ENCODE assay signal across 30 cellular contexts in the genomic region with DNA sequence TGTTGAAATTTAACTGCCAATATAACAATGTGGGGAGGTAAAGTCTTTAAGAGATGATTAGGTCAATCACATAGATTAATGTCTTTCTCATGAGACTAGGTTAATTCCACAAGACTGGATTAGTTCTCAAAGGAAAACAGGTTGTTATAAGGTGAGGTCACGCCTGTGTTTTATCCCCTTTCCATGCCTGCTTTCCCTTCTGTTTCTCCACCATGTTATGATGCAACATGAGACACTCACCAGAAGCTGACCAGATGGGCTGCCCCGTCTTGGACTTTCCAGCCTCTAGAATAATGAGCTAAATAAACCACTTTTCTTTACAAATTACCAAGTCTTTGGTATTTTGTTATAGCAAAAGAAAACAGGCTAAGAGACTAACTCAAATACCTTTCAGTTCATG.
A peak's percentile ranks its signal among the peaks of the same experiment; 100 is the strongest.
DNase-seq lines count a peak whose midpoint lies in the region; TF ChIP-seq lines count a peak whose summit lies in the region.
"Had no signal": no experiment of that assay in that cellular context is flagged by ENCODE, and none has a peak within 500 bp of the region (broad histone marks: within the 10 kb centered on the region; RNA-seq: fewer than 3 reads in every experiment).

No MANE protein-coding gene starts in this region.

- H3K4me1 ChIP-seq in HUES64 (ENCODE audit: insufficient read depth, low read length) (peaks cover 37% of the 10 kb centered on the region), iPS-18a (ENCODE audit: control insufficient read depth, low read depth, low read length) (peaks cover 33% of the 10 kb centered on the region), testis (peaks cover 10% of the 10 kb centered on the region)
- H3K4me1 ChIP-seq: parathyroid adenoma, right atrium auricular region, spleen had no signal

- peak overlapping the region; percentile 75 for H3K27ac ChIP-seq in HUES64 (ENCODE audit: low read depth, low read length)
- no peak overlapping the region for H3K27ac ChIP-seq in iPS-18a (ENCODE audit: low read length)
- H3K27ac ChIP-seq in testis = no peak overlapping the region
- H3K27ac ChIP-seq: adrenal gland, brain microvascular endothelial cell, neural progenitor cell, parathyroid adenoma, PC-9, right atrium auricular region, spleen had no signal

- no peaks in the 10 kb centered on the region for H3K9me3 ChIP-seq in HUES64 (ENCODE audit: insufficient read depth, low read depth, low read length)
- no peaks in the 10 kb centered on the region for H3K9me3 ChIP-seq in iPS-18a (ENCODE audit: control insufficient read depth, low read depth, low read length)
- no peaks in the 10 kb centered on the region for H3K9me3 ChIP-seq in testis
- H3K9me3 ChIP-seq: adrenal gland, right atrium auricular region, spleen had no signal

- H3K36me3 ChIP-seq in HUES64 (ENCODE audit: insufficient read depth, low read length) (no peaks in the 10 kb centered on the region), iPS-18a (ENCODE audit: control insufficient read depth, low read depth, low read length) (no peaks in the 10 kb centered on the region), testis (ENCODE audit: low read depth, missing control alignments) (no peaks in the 10 kb centered on the region)
- H3K36me3 ChIP-seq: adrenal gland, brain microvascular endothelial cell, neural progenitor cell, right atrium auricular region, spleen had no signal

- no peak for TF ChIP-seq POLR2A in testis (IDR thresholded peaks at IDR 0.05)

- peak; percentile 18 for DNase-seq in EL
- DNase-seq in amniotic epithelial cell (ENCODE audit: low read depth) = peak; percentile 51
- no peak for DNase-seq in AG08395 (ENCODE audit: low spot score)
- DNase-seq in NCI-H526 (lab: John Stamatoyannopoulos, UW) = no peak
- no peak for DNase-seq in testis
- no peak for DNase-seq in iPS-NIHi7 (ENCODE audit: extremely low spot score)
- DNase-seq: activated CD4-positive, alpha-beta memory T cell treated with anti-CD3 and anti-CD28 coated beads, Interleukin-2, amount 10 ng/mL, durations not matched to agents 7 days and 5 days; activated CD4-positive, CD25-positive, alpha-beta regulatory T cell treated with anti-CD3 and anti-CD28 coated beads, Interleukin-2, amount 50 U/mL, for 72 hours; activated CD8-positive, alpha-beta memory T cell treated with anti-CD3 and anti-CD28 coated beads, Interleukin-2, amount 50 U/mL, for 48 hours; activated naive CD4-positive, alpha-beta T cell treated with anti-CD3 and anti-CD28 coated beads, Interleukin-2, amount 10 ng/mL, durations not matched to agents 7 days and 5 days; adrenal gland; brain microvascular endothelial cell; CD4-positive, alpha-beta memory T cell; hypothalamus; KG1; kidney; left ventricle myocardium superior; NCI-H1105; NCI-H187 treated with DMSO at 0.1 percent for 48 hours; PC-9; Right ventricle myocardium superior; spleen; stimulated activated CD4-positive, alpha-beta T cell treated with anti-CD3 and anti-CD28 coated beads, Interleukin-2, amount 100 ng/mL, for 24 hours; stimulated activated naive CD8-positive, alpha-beta T cell treated with anti-CD3 and anti-CD28 coated beads, Interleukin-15, amount 100 ng/mL, for 72 hours; T-helper 17 cell had no signal

- H3K4me3 ChIP-seq in HUES64 (ENCODE audit: low read length) (0 out of 2 replicates have a peak overlapping the region, but pooled peaks have one; percentile 5), iPS-18a (ENCODE audit: low read length) (peak overlapping the region; percentile 25), testis (no peak overlapping the region)
- H3K4me3 ChIP-seq: adrenal gland, neural progenitor cell, PC-9, right atrium auricular region, spleen had no signal

- intact Hi-C loops in testis (cut with DNase I; ENCODE audit: low total_unique reads) = no loop called here

- WGBS in HUES64 = 85% methylated on average over 2 of the region's 2 CpGs
- 92 to 97% methylated on average over 2 of the region's 2 CpGs for WGBS in testis, 2 donors

- peak overlapping the region; percentile 23; the same call in 1 of the 2 replicates for H3K9ac ChIP-seq in HUES64 (ENCODE audit: low read depth, low read length)
- H3K9ac ChIP-seq in iPS-18a (ENCODE audit: low read length) = no peak overlapping the region
- H3K9ac ChIP-seq: neural progenitor cell, parathyroid adenoma had no signal

- H3K27me3 ChIP-seq in HUES64 (ENCODE audit: insufficient read depth, low read length) = no peaks in the 10 kb centered on the region
- no peaks in the 10 kb centered on the region for H3K27me3 ChIP-seq in iPS-18a (ENCODE audit: control insufficient read depth, insufficient read depth, low read length)
- H3K27me3 ChIP-seq in testis = no peaks in the 10 kb centered on the region
- H3K27me3 ChIP-seq: adrenal gland, brain microvascular endothelial cell, neural progenitor cell, right atrium auricular region, spleen had no signal

- no peak for TF ChIP-seq CTCF in testis (IDR thresholded peaks at IDR 0.05)

Comparison
In these comparisons a context has a peak if more than half of its experiments do, and no peak if none do; other contexts are left out.
1. DNase-seq: peak in EL (single experiment) and amniotic epithelial cell (single experiment); none in AG08395 (single experiment), NCI-H526 (0 of 2), testis (single experiment) and iPS-NIHi7 (single experiment).
2. H3K4me3 ChIP-seq: peak in HUES64 (single experiment) and iPS-18a (single experiment); none in testis (0 of 2).